13 cellular contexts compared by ENCODE assay signal in the genomic region with DNA sequence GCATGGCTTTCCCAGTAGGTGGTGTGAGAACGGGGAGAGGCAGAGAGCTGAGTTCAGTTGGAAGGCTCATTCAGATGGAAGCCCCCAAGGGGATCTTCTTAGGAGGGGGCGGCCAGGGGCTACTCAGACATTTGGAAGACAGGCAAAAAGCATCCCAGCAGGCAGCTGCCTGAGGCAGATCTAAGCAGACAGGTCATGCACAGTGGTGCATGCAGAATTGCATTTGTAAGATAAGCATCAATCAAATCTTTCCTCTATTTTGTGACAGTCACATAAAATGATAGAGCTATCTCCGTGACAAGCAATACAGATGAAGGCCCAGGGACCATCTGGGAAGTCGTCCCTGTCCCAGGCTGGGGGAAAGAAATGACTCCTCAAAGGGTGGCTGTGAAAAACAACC.
"Had no signal": no experiment of that assay in that cellular context is flagged by ENCODE, and none has a peak within 500 bp of the region (broad histone marks: within the 10 kb centered on the region; RNA-seq: fewer than 3 reads in every experiment).

No MANE protein-coding gene starts in this region.

- H3K9me3 ChIP-seq: esophagus muscularis mucosa, testis had no signal

- H3K9me3 Mint-ChIP-seq: activated CD8-positive, alpha-beta T cell treated with anti-CD3 and anti-CD28 coated beads for 36 hours; natural killer cell treated with Interleukin-12 subunit alpha and Interleukin-12 subunit beta and Interleukin-15 and Interleukin-18, amount 100 ng/mL, for 72 hours; stimulated activated naive CD8-positive, alpha-beta T cell treated with anti-CD3 and anti-CD28 coated beads, Interleukin-15, Interleukin-2, amounts not matched to agents 100 ng/mL and 50 ng/mL, for 24 hours had no signal

- ATAC-seq: activated CD8-positive, alpha-beta T cell treated with anti-CD3 and anti-CD28 coated beads for 36 hours; left colon; natural killer cell treated with Interleukin-12 subunit alpha and Interleukin-12 subunit beta and Interleukin-15 and Interleukin-18, amount 100 ng/mL, for 72 hours had no signal

- H3K4me1 ChIP-seq: testis had no signal

- H3K27ac ChIP-seq: esophagus muscularis mucosa, testis had no signal

- H3K4me3 ChIP-seq: esophagus muscularis mucosa, testis had no signal

- H3K27ac Mint-ChIP-seq: activated CD8-positive, alpha-beta T cell treated with anti-CD3 and anti-CD28 coated beads for 36 hours; natural killer cell treated with Interleukin-12 subunit alpha and Interleukin-12 subunit beta and Interleukin-15 and Interleukin-18, amount 100 ng/mL, for 72 hours; stimulated activated naive CD8-positive, alpha-beta T cell treated with anti-CD3 and anti-CD28 coated beads, Interleukin-15, Interleukin-2, amounts not matched to agents 100 ng/mL and 50 ng/mL, for 24 hours had no signal

- DNase-seq: activated CD4-positive, alpha-beta T cell treated with anti-CD3 and anti-CD28 coated beads for 1 hour; activated CD8-positive, alpha-beta memory T cell treated with anti-CD3 and anti-CD28 coated beads, Interleukin-2, amount 50 U/mL, for 4 hours; activated CD8-positive, alpha-beta T cell treated with anti-CD3 and anti-CD28 coated beads for 36 hours; aorta; head of caudate nucleus; left colon; stimulated activated CD4-positive, alpha-beta T cell treated with anti-CD3 and anti-CD28 coated beads, Interleukin-15, amount 100 ng/mL, for 24 hours; stimulated activated CD4-positive, alpha-beta T cell treated with anti-CD3 and anti-CD28 coated beads, Interleukin-4, amount 100 ng/mL, for 24 hours; T-helper 9 cell; testis had no signal

- H3K27me3 ChIP-seq: testis had no signal

- H3K4me3 Mint-ChIP-seq: activated CD8-positive, alpha-beta T cell treated with anti-CD3 and anti-CD28 coated beads for 36 hours; natural killer cell treated with Interleukin-12 subunit alpha and Interleukin-12 subunit beta and Interleukin-15 and Interleukin-18, amount 100 ng/mL, for 72 hours; stimulated activated naive CD8-positive, alpha-beta T cell treated with anti-CD3 and anti-CD28 coated beads, Interleukin-15, Interleukin-2, amounts not matched to agents 100 ng/mL and 50 ng/mL, for 24 hours had no signal

- H3K36me3 ChIP-seq: esophagus muscularis mucosa had no signal
